ENCODE assay signal across 33 cellular contexts in genomic region chr2:37061770-37062169, GRCh38.
"Had no signal": no experiment of that assay in that cellular context is flagged by ENCODE, and none has a peak within 500 bp of the region (broad histone marks: within the 10 kb centered on the region; RNA-seq: fewer than 3 reads in every experiment).

No MANE protein-coding gene starts in this region.

- DNase-seq: activated B cell treated with CpG ODN at 0.5 μM for 24 hours; activated CD4-positive, alpha-beta memory T cell treated with anti-CD3 and anti-CD28 coated beads for 36 hours; activated CD4-positive, alpha-beta T cell treated with anti-CD3 and anti-CD28 coated beads for 4 hours; activated CD4-positive, alpha-beta T cell treated with anti-CD3 and anti-CD28 coated beads, Interleukin-2, amount 10 ng/mL, durations not matched to agents 24 days and 14 days; activated CD4-positive, alpha-beta T cell treated with anti-CD3 and anti-CD28 coated beads, Interleukin-2, amount 50 U/mL, for 1 hour; activated CD4-positive, alpha-beta T cell treated with anti-CD3 and anti-CD28 coated beads, Interleukin-2, amount 50 U/mL, for 4 hours; activated CD4-positive, CD25-positive, alpha-beta regulatory T cell treated with anti-CD3 and anti-CD28 coated beads, Interleukin-2, amount 50 U/mL, for 72 hours; activated CD8-positive, alpha-beta memory T cell treated with anti-CD3 and anti-CD28 coated beads, Interleukin-2, amount 50 U/mL, for 4 hours; activated CD8-positive, alpha-beta T cell treated with anti-CD3 and anti-CD28 coated beads for 36 hours; activated effector memory CD4-positive, alpha-beta T cell treated with anti-CD3 and anti-CD28 coated beads, Interleukin-2, amount 50 U/mL, for 16 hours; activated gamma-delta T cell treated with Interleukin-2 at 50 U/mL for 16 hours; activated naive CD4-positive, alpha-beta T cell; activated naive CD4-positive, alpha-beta T cell treated with anti-CD3 and anti-CD28 coated beads for 36 hours; activated naive CD4-positive, alpha-beta T cell treated with anti-CD3 and anti-CD28 coated beads, Interleukin-2, amount 50 U/mL, for 16 hours; activated naive CD8-positive, alpha-beta T cell treated with anti-CD3 and anti-CD28 coated beads for 36 hours; activated T-cell treated with anti-CD3 and anti-CD28 coated beads for 4 hours; activated T-cell treated with anti-CD3 and anti-CD28 coated beads, Interleukin-2, amount 50 U/mL, for 1 hour; activated T-cell treated with anti-CD3 and anti-CD28 coated beads, Interleukin-2, amount 50 U/mL, for 4 hours; activated T-cell treated with anti-CD3 and anti-CD28 coated beads, Interleukin-2, amount 50 U/mL, for 72 hours; adrenal gland; amniotic stem cell; aorta; body of pancreas; brain microvascular endothelial cell; central memory CD4-positive, alpha-beta T cell; SW 1271; T-helper 1 cell; T-helper 2 cell; T-helper 9 cell had no signal

- H3K4me1 ChIP-seq: adrenal gland, body of pancreas, breast epithelium had no signal

- ATAC-seq: activated CD8-positive, alpha-beta T cell treated with anti-CD3 and anti-CD28 coated beads for 36 hours; activated naive CD4-positive, alpha-beta T cell treated with anti-CD3 and anti-CD28 coated beads, Interleukin-2, amount 50 U/mL, for 72 hours; activated T-cell treated with anti-CD3 and anti-CD28 coated beads, Interleukin-2, amount 50 U/mL, for 4 hours; activated T-cell treated with anti-CD3 and anti-CD28 coated beads, Interleukin-2, amount 50 U/mL, for 72 hours; activated T-helper 17 cell treated with anti-CD3 and anti-CD28 coated beads, Interleukin-2, amount 50 U/mL, for 72 hours; body of pancreas had no signal

- H3K27ac ChIP-seq: adrenal gland, body of pancreas, brain microvascular endothelial cell, breast epithelium, VCaP had no signal

- H3K27me3 ChIP-seq: adrenal gland, body of pancreas, brain microvascular endothelial cell, breast epithelium had no signal

- H3K4me3 ChIP-seq: adrenal gland, body of pancreas, breast epithelium had no signal

- H3K9me3 ChIP-seq: adrenal gland, body of pancreas, breast epithelium had no signal
